In the genomic region with DNA sequence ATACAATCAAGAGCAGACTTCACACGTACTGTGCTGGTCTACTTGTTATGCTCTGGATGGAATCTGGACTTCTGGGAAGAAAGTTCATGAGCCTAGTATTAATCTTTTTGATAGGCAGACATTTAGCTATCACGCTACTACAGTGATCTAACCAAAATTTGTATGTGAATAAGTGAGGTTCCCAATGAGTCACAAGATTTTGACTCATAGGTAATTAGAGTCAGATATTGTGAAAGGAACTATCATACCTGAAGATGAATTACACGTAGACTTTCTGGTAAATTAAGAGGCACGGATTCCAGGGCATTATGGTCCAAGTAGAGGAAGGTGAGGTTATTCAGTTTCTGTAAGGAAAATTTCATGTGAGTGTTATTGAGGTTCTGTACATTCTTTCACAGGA, we compare ENCODE assay signal across 22 cellular contexts. TPM values are rescaled to one million over a fixed set of nuclear protein-coding genes. Genes with fewer than 3 reads are reported as not detected.
DNase-seq lines count a peak whose midpoint lies in the region; ATAC-seq and TF ChIP-seq lines count a peak whose summit lies in the region.
"Had no signal": no experiment of that assay in that cellular context is flagged by ENCODE, and none has a peak within 500 bp of the region (broad histone marks: within the 10 kb centered on the region; RNA-seq: fewer than 3 reads in every experiment).

No MANE protein-coding gene starts in this region.

- WGBS in trophoblast cell (ENCODE audit: extremely low coverage, insufficient coverage, insufficient read length): no CpG with 5 or more reads among the region's 4 CpGs

- H3K9me2 ChIP-seq in PC-3 (replicated peaks; ENCODE audit: low read length): no peaks in the 10 kb centered on the region

- H3K79me1 ChIP-seq in trophoblast cell (ENCODE audit: low read length): no peaks in the 10 kb centered on the region

- CTCF ChIA-PET in PC-3 (lab: Charles Lee): no interaction called here

- H2AK5ac ChIP-seq in trophoblast cell (ENCODE audit: low read length): no peak overlapping the region

- H3K79me2 ChIP-seq in PC-3 (ENCODE audit: low read length) (no peaks in the 10 kb centered on the region), trophoblast cell (ENCODE audit: control insufficient read depth, insufficient read depth, low read length, poor library complexity) (no peaks in the 10 kb centered on the region)

- H3K4me1 ChIP-seq in PC-3 (ENCODE audit: insufficient read depth, low read length) (peaks cover 19% of the 10 kb centered on the region), trophoblast cell (ENCODE audit: control insufficient read depth in 1 of 2, insufficient read depth in 2 of 2, low read length in 2 of 2) (no peaks in the 10 kb centered on the region)
- H3K4me1 ChIP-seq: stomach had no signal

- no peak overlapping the region for H3K4ac ChIP-seq in trophoblast cell (ENCODE audit: low read depth, low read length)

- H3K27me3 ChIP-seq in PC-3 (ENCODE audit: low read length) (no peaks in the 10 kb centered on the region), trophoblast cell (ENCODE audit: insufficient read depth, low read length) (no peaks in the 10 kb centered on the region)
- H3K27me3 ChIP-seq: stomach had no signal

- H3K23ac ChIP-seq in trophoblast cell (ENCODE audit: low read length): no peak overlapping the region

- H3K9ac ChIP-seq in PC-3 (ENCODE audit: low read length) (no peak overlapping the region), trophoblast cell (ENCODE audit: low read length) (no peak overlapping the region)

- no peak overlapping the region for H3K14ac ChIP-seq in trophoblast cell (ENCODE audit: low read length)

- no peak overlapping the region for H2BK120ac ChIP-seq in trophoblast cell (ENCODE audit: insufficient read depth, low read length, poor library complexity)

- H3K4me3 ChIP-seq in AG10803 (ENCODE audit: low read length) (no peak overlapping the region), PC-3 (ENCODE audit: low read length) (no peak overlapping the region), coronary artery (no peak overlapping the region), trophoblast cell (ENCODE audit: low read depth, low read length) (no peak overlapping the region)
- H3K4me3 ChIP-seq: SK-N-MC, stomach had no signal

- H3K4me2 ChIP-seq in PC-3 (ENCODE audit: low read length): peak overlapping the region; percentile 7; the same call in 1 of the 2 replicates
- H3K4me2 ChIP-seq in trophoblast cell (ENCODE audit: low read length): no peak overlapping the region

- no peak overlapping the region for H4K12ac ChIP-seq in trophoblast cell (ENCODE audit: low read depth, low read length)

- no peak overlapping the region for H3K18ac ChIP-seq in trophoblast cell (ENCODE audit: low read length)

- H4K20me1 ChIP-seq in PC-3 (ENCODE audit: low read length): no peaks in the 10 kb centered on the region

- H2BK5ac ChIP-seq in trophoblast cell (ENCODE audit: low read depth, low read length, poor library complexity): no peak overlapping the region

- H4K8ac ChIP-seq in trophoblast cell (ENCODE audit: low read depth, low read length): no peak overlapping the region

- DNase-seq in AG10803 (ENCODE audit: low read depth) (peak; percentile 3), PC-3 (peak; percentile 46), coronary artery (ENCODE audit: low spot score) (no peak), trophoblast cell (peak; percentile 6 to 48), DMS114 treated with DMSO at 0.1 percent for 48 hours (lab: John Stamatoyannopoulos, UW; ENCODE audit: unreplicated experiment) (no peak), NCI-H510A (lab: John Stamatoyannopoulos, UW) (no peak), NCI-H2227 treated with DMSO at 0.1 percent for 48 hours (lab: John Stamatoyannopoulos, UW) (no peak)
- DNase-seq: activated CD8-positive, alpha-beta memory T cell treated with anti-CD3 and anti-CD28 coated beads, Interleukin-2, amount 10 ng/mL, durations not matched to agents 7 days and 5 days; activated effector memory CD4-positive, alpha-beta T cell treated with Interleukin-2 at 50 U/mL for 16 hours; cerebellar nuclear complex; endodermal cell; H7; KG1; midbrain; NCI-H1092 treated with DMSO at 0.1 percent for 48 hours; stomach; T-helper 9 cell had no signal

- TF ChIP-seq CTCF in AG10803 (conservative IDR thresholded peaks at IDR 0.05; ENCODE audit: low read length) (no peak), PC-3 (conservative IDR thresholded peaks at IDR 0.05; ENCODE audit: low read depth, low read length) (no peak), coronary artery (IDR thresholded peaks at IDR 0.05) (no peak)

- no peak overlapping the region for H2BK12ac ChIP-seq in trophoblast cell (ENCODE audit: low read length)

- no peak overlapping the region for H2AFZ ChIP-seq in PC-3 (ENCODE audit: low read length)
- H2AFZ ChIP-seq in trophoblast cell (ENCODE audit: insufficient read depth, low read length, poor library complexity): no peak overlapping the region

- H3K36me3 ChIP-seq in PC-3 (ENCODE audit: low read depth, low read length): no peaks in the 10 kb centered on the region
- H3K36me3 ChIP-seq in trophoblast cell (ENCODE audit: control insufficient read depth in 1 of 2, insufficient read depth in 2 of 2, low read length in 2 of 2): no peaks in the 10 kb centered on the region
- H3K36me3 ChIP-seq: stomach had no signal

- POLR2A ChIA-PET in PC-3 (lab: Charles Lee; ENCODE audit: unreplicated experiment): no interaction called here

- peak overlapping the region; percentile 60 for H3K27ac ChIP-seq in PC-3 (ENCODE audit: low read length)
- peak overlapping the region; percentile 67 to 79 for H3K27ac ChIP-seq in coronary artery
- H3K27ac ChIP-seq in trophoblast cell (ENCODE audit: low read depth, low read length): no peak overlapping the region
- H3K27ac ChIP-seq: SK-N-MC had no signal

- no peaks in the 10 kb centered on the region for H3F3A ChIP-seq in PC-3 (ENCODE audit: low read length, unreplicated experiment)

- H3K9me3 ChIP-seq in PC-3 (ENCODE audit: low read length) (no peaks in the 10 kb centered on the region), trophoblast cell (ENCODE audit: insufficient read depth, low read depth, low read length) (no peaks in the 10 kb centered on the region)
- H3K9me3 ChIP-seq: stomach had no signal

- no peak overlapping the region for H4K91ac ChIP-seq in trophoblast cell (ENCODE audit: low read depth, low read length)

- ATAC-seq in PC-3 (no peak), GM19324 (IDR thresholded peaks at IDR 0.05; ENCODE audit: low FRiP score, unreplicated experiment) (no peak)
- ATAC-seq: activated CD8-positive, alpha-beta memory T cell treated with anti-CD3 and anti-CD28 coated beads, Interleukin-2, amount 10 ng/mL, durations not matched to agents 7 days and 5 days had no signal

- no TSS peak for BruUV-seq in PC-3 (replicated peaks; lab: Mats Ljungman, UMichigan)

- intact Hi-C loops in PC-3 (cut with micrococcal nuclease): no loop called here

RNA-seq across cellular contexts. Expression of gene OGN, which starts 18.4 kb away (rescaled TPM):
- not detected in 2 replicates for total RNA-seq in PC-3 (2014; rRNA removed)
- polyA plus RNA-seq in trophoblast cell (2013): not detected in 2 replicates
- total RNA-seq: activated CD8-positive, alpha-beta memory T cell treated with anti-CD3 and anti-CD28 coated beads, Interleukin-2, amount 10 ng/mL, durations not matched to agents 7 days and 5 days; endodermal cell; fibroblast of villous mesenchyme; H7; kidney epithelial cell had no signal
- polyA plus RNA-seq: neural cell had no signal

RNA-seq across cellular contexts. Expression of gene OMD, which starts 38.3 kb away (rescaled TPM):
- total RNA-seq in PC-3 (2014; rRNA removed): not detected in 2 replicates
- polyA plus RNA-seq in trophoblast cell (2013): not detected in 2 replicates
- total RNA-seq: activated CD8-positive, alpha-beta memory T cell treated with anti-CD3 and anti-CD28 coated beads, Interleukin-2, amount 10 ng/mL, durations not matched to agents 7 days and 5 days; endodermal cell; fibroblast of villous mesenchyme; H7; kidney epithelial cell had no signal
- polyA plus RNA-seq: neural cell had no signal

Comparison
In these comparisons a context has a peak if more than half of its experiments do, and no peak if none do; other contexts are left out.
1. DNase-seq: peak in AG10803 (single experiment), PC-3 (single experiment) and trophoblast cell (2 of 2); none in coronary artery (single experiment), DMS114 treated with DMSO at 0.1 percent for 48 hours (single experiment), NCI-H510A (single experiment) and NCI-H2227 treated with DMSO at 0.1 percent for 48 hours (single experiment).